ENCODE assay signal across 27 cellular contexts in the genomic region with DNA sequence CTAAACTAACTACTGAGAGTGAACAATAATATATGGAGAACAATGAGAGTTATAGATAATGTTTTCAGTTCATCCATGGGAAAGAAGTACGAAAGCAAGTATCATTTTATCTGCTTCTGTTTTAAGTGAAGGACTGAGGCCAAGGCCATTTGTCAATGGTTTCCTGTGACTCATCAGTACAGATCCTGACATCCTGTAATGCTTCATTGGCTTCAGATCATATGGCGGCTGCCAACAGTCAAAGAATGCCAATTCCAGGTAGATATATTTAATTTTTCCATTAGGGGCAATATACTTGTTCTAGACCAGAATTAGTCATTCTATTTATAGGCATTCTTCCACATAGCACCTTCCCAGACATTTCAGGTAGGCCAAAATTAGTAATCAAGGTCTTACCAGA.
DNase-seq lines count a peak whose midpoint lies in the region; ATAC-seq and TF ChIP-seq lines count a peak whose summit lies in the region.
"Had no signal": no experiment of that assay in that cellular context is flagged by ENCODE, and none has a peak within 500 bp of the region (broad histone marks: within the 10 kb centered on the region; RNA-seq: fewer than 3 reads in every experiment).

No MANE protein-coding gene starts in this region.

- POLR2A ChIA-PET in MCF 10A (lab: Yijun Ruan, JAX) = no interaction called here
- POLR2A ChIA-PET in activated CD4-positive, alpha-beta memory T cell treated with anti-CD3 and anti-CD28 coated beads for 36 hours (lab: Charles Lee) = no interaction called here

- no peaks in the 10 kb centered on the region for H3K9me3 Mint-ChIP-seq in MCF 10A (ENCODE audit: unreplicated experiment)
- peaks cover 21% of the 10 kb centered on the region for H3K9me3 Mint-ChIP-seq in activated CD4-positive, alpha-beta memory T cell treated with anti-CD3 and anti-CD28 coated beads for 36 hours
- H3K9me3 Mint-ChIP-seq: activated naive CD8-positive, alpha-beta T cell treated with anti-CD3 and anti-CD28 coated beads for 36 hours; stimulated activated memory B cell treated with anti-CD40 and anti-IgM and Interleukin-4, amounts not matched to agents 10 μg/mL and 1 μg/mL and 100 μg/mL, for 72 hours had no signal

- H3K27ac ChIP-seq in breast epithelium (no peak overlapping the region), RWPE2 (ENCODE audit: poor library complexity, severe bottlenecking) (peak overlapping the region; percentile 36), epithelial cell of prostate (no peak overlapping the region)
- H3K27ac ChIP-seq: A549, BLaER1, left ventricle myocardium inferior, spleen had no signal

- no peaks in the 10 kb centered on the region for H3K4me1 ChIP-seq in breast epithelium
- H3K4me1 ChIP-seq in RWPE2 (ENCODE audit: insufficient read depth, poor library complexity, severe bottlenecking) = peaks cover 10% of the 10 kb centered on the region
- H3K4me1 ChIP-seq: A549, BLaER1, left ventricle myocardium inferior, spleen had no signal

- H3K27me3 ChIP-seq in breast epithelium (no peaks in the 10 kb centered on the region), RWPE2 (ENCODE audit: insufficient read depth, poor library complexity, severe bottlenecking) (no peaks in the 10 kb centered on the region)
- H3K27me3 ChIP-seq: BLaER1, spleen had no signal

- DNase-seq in MCF 10A (ENCODE audit: unreplicated experiment) (peak; percentile 77), breast epithelium (ENCODE audit: low spot score in 2 of 2) (no peak), RWPE2 (ENCODE audit: low spot score) (no peak), epithelial cell of prostate (ENCODE audit: low read depth, low spot score) (peak; percentile 6), ACHN (no peak)
- DNase-seq in activated CD4-positive, alpha-beta memory T cell treated with anti-CD3 and anti-CD28 coated beads for 36 hours = no peak
- DNase-seq: activated CD8-positive, alpha-beta T cell treated with anti-CD3 and anti-CD28 coated beads for 36 hours; activated naive CD8-positive, alpha-beta T cell treated with anti-CD3 and anti-CD28 coated beads for 36 hours; Caco-2; effector CD4-positive, alpha-beta T cell; hippocampal formation; immature natural killer cell; left ventricle myocardium inferior; midbrain; MM.1S; natural killer cell; NCI-H1436 treated with DMSO at 0.1 percent for 48 hours; NCI-H748 treated with DMSO at 0.1 percent for 48 hours; SHP77; spleen; stimulated activated CD4-positive, alpha-beta T cell treated with anti-CD3 and anti-CD28 coated beads, Interleukin-4, amount 100 ng/mL, for 1 hour; SW 1271 had no signal

- intact Hi-C loops in MCF 10A (cut with micrococcal nuclease) = no loop called here
- intact Hi-C loops in breast epithelium (cut with DNase I; ENCODE audit: low total_unique reads) = no loop called here
- intact Hi-C loops in activated CD4-positive, alpha-beta memory T cell treated with anti-CD3 and anti-CD28 coated beads for 36 hours (cut with micrococcal nuclease) = no loop called here

- H3K4me1 Mint-ChIP-seq in MCF 10A (ENCODE audit: insufficient read depth, unreplicated experiment) = no peaks in the 10 kb centered on the region
- H3K4me1 Mint-ChIP-seq in activated CD4-positive, alpha-beta memory T cell treated with anti-CD3 and anti-CD28 coated beads for 36 hours (ENCODE audit: low read depth) = no peaks in the 10 kb centered on the region
- H3K4me1 Mint-ChIP-seq: activated naive CD8-positive, alpha-beta T cell treated with anti-CD3 and anti-CD28 coated beads for 36 hours; immature natural killer cell; natural killer cell; stimulated activated memory B cell treated with anti-CD40 and anti-IgM and Interleukin-4, amounts not matched to agents 10 μg/mL and 1 μg/mL and 100 μg/mL, for 72 hours had no signal

- no peak overlapping the region for H3K27ac Mint-ChIP-seq in MCF 10A (ENCODE audit: low read depth, unreplicated experiment)
- no peak overlapping the region for H3K27ac Mint-ChIP-seq in activated CD4-positive, alpha-beta memory T cell treated with anti-CD3 and anti-CD28 coated beads for 36 hours
- H3K27ac Mint-ChIP-seq: activated CD8-positive, alpha-beta T cell treated with anti-CD3 and anti-CD28 coated beads for 36 hours; activated naive CD8-positive, alpha-beta T cell treated with anti-CD3 and anti-CD28 coated beads for 36 hours; immature natural killer cell; natural killer cell; stimulated activated memory B cell treated with anti-CD40 and anti-IgM and Interleukin-4, amounts not matched to agents 10 μg/mL and 1 μg/mL and 100 μg/mL, for 72 hours had no signal

- BruUV-seq in MCF 10A (replicated peaks; lab: Mats Ljungman, UMichigan) = no TSS peak

- H3K9me3 ChIP-seq in breast epithelium (no peaks in the 10 kb centered on the region), RWPE2 (ENCODE audit: severe bottlenecking) (no peaks in the 10 kb centered on the region)
- H3K9me3 ChIP-seq: A549, BLaER1, Caco-2, left ventricle myocardium inferior, spleen had no signal

- no peaks in the 10 kb centered on the region for H3K36me3 ChIP-seq in breast epithelium
- H3K36me3 ChIP-seq in RWPE2 (ENCODE audit: low read depth) = no peaks in the 10 kb centered on the region
- H3K36me3 ChIP-seq: BLaER1, left ventricle myocardium inferior, spleen had no signal

- no peak for TF ChIP-seq CTCF in MCF 10A (IDR thresholded peaks at IDR 0.05; ENCODE audit: unreplicated experiment)
- no peak for TF ChIP-seq CTCF in breast epithelium (IDR thresholded peaks at IDR 0.05)
- no peak for TF ChIP-seq CTCF in RWPE2 (IDR thresholded peaks at IDR 0.05; ENCODE audit: poor library complexity, severe bottlenecking)

- H3K4me3 Mint-ChIP-seq in MCF 10A (ENCODE audit: unreplicated experiment) = no peak overlapping the region
- no peak overlapping the region for H3K4me3 Mint-ChIP-seq in activated CD4-positive, alpha-beta memory T cell treated with anti-CD3 and anti-CD28 coated beads for 36 hours
- H3K4me3 Mint-ChIP-seq: activated CD8-positive, alpha-beta T cell treated with anti-CD3 and anti-CD28 coated beads for 36 hours; activated naive CD8-positive, alpha-beta T cell treated with anti-CD3 and anti-CD28 coated beads for 36 hours; immature natural killer cell; natural killer cell; stimulated activated memory B cell treated with anti-CD40 and anti-IgM and Interleukin-4, amounts not matched to agents 10 μg/mL and 1 μg/mL and 100 μg/mL, for 72 hours had no signal

- peak; percentile 73 for ATAC-seq in RWPE2 (ENCODE audit: low read depth)
- ATAC-seq in HG02763 (IDR thresholded peaks at IDR 0.05; ENCODE audit: unreplicated experiment) = no peak
- ATAC-seq in esophagus mucosa = no peak
- ATAC-seq: A549; activated CD8-positive, alpha-beta T cell treated with anti-CD3 and anti-CD28 coated beads for 36 hours; natural killer cell; stimulated activated memory B cell treated with anti-CD40 and anti-IgM and Interleukin-4, amounts not matched to agents 10 μg/mL and 1 μg/mL and 100 μg/mL, for 72 hours had no signal

- H3K36me3 Mint-ChIP-seq in MCF 10A (ENCODE audit: insufficient read depth, unreplicated experiment) = no peaks in the 10 kb centered on the region
- no peaks in the 10 kb centered on the region for H3K36me3 Mint-ChIP-seq in activated CD4-positive, alpha-beta memory T cell treated with anti-CD3 and anti-CD28 coated beads for 36 hours
- H3K36me3 Mint-ChIP-seq: activated naive CD8-positive, alpha-beta T cell treated with anti-CD3 and anti-CD28 coated beads for 36 hours; immature natural killer cell; natural killer cell; stimulated activated memory B cell treated with anti-CD40 and anti-IgM and Interleukin-4, amounts not matched to agents 10 μg/mL and 1 μg/mL and 100 μg/mL, for 72 hours had no signal

- H3K27me3 Mint-ChIP-seq in MCF 10A (ENCODE audit: insufficient read depth, unreplicated experiment) = peaks cover 68% of the 10 kb centered on the region
- H3K27me3 Mint-ChIP-seq in activated CD4-positive, alpha-beta memory T cell treated with anti-CD3 and anti-CD28 coated beads for 36 hours = no peaks in the 10 kb centered on the region
- H3K27me3 Mint-ChIP-seq: activated CD8-positive, alpha-beta T cell treated with anti-CD3 and anti-CD28 coated beads for 36 hours; activated naive CD8-positive, alpha-beta T cell treated with anti-CD3 and anti-CD28 coated beads for 36 hours; stimulated activated memory B cell treated with anti-CD40 and anti-IgM and Interleukin-4, amounts not matched to agents 10 μg/mL and 1 μg/mL and 100 μg/mL, for 72 hours had no signal

- no peak for TF ChIP-seq POLR2A in breast epithelium (IDR thresholded peaks at IDR 0.05)

- CTCF ChIA-PET in MCF 10A (lab: Yijun Ruan, JAX) = interaction anchor here (1.2 kb wide), 1 partner anchor 15 kb away, joined by 7 read pairs; no protein-coding TSS in a partner anchor
- CTCF ChIA-PET in activated CD4-positive, alpha-beta memory T cell treated with anti-CD3 and anti-CD28 coated beads for 36 hours (lab: Charles Lee) = no interaction called here

- no peak overlapping the region for H3K4me3 ChIP-seq in breast epithelium
- H3K4me3 ChIP-seq in RWPE2 (ENCODE audit: severe bottlenecking) = no peak overlapping the region
- H3K4me3 ChIP-seq: A549, BLaER1, left ventricle myocardium inferior, spleen had no signal

- in situ Hi-C loops in ACHN (cut with HindIII; ENCODE audit: low pct_ligation_motif_present, low pct_unique_long_range_greater_than_20kb, low sequenced_read_pairs) = no loop called here

Comparison
In these comparisons a context has a peak if more than half of its experiments do, and no peak if none do; other contexts are left out.
1. DNase-seq: peak in MCF 10A (single experiment) and epithelial cell of prostate (single experiment); none in breast epithelium (0 of 2), RWPE2 (single experiment), ACHN (single experiment) and activated CD4-positive, alpha-beta memory T cell treated with anti-CD3 and anti-CD28 coated beads for 36 hours (single experiment).